22 cellular contexts compared by ENCODE assay signal in genomic region chr20:7967199-7967844, GRCh38. TPM values are rescaled to one million over a fixed set of nuclear protein-coding genes. Genes with fewer than 3 reads are reported as not detected.
DNase-seq lines count a peak whose midpoint lies in the region; ATAC-seq, FAIRE-seq and TF ChIP-seq lines count a peak whose summit lies in the region.
"Had no signal": no experiment of that assay in that cellular context is flagged by ENCODE, and none has a peak within 500 bp of the region (broad histone marks: within the 10 kb centered on the region; RNA-seq: fewer than 3 reads in every experiment).

No MANE protein-coding gene starts in this region.

- FAIRE-seq in keratinocyte (lab: Jason Lieb, UNC) = peak; percentile 26

- H3K79me2 ChIP-seq in keratinocyte (ENCODE audit: control insufficient read depth, insufficient read depth, low read length) = no peaks in the 10 kb centered on the region

- H4K20me1 ChIP-seq in keratinocyte (ENCODE audit: control insufficient read depth, extremely low read depth, insufficient read depth, low read length) = no peaks in the 10 kb centered on the region

- no peak overlapping the region for H3K4me3 ChIP-seq in brain microvascular endothelial cell (ENCODE audit: low read depth, low read length)
- H3K4me3 ChIP-seq in keratinocyte (ENCODE audit: control insufficient read depth in 2 of 3, extremely low read depth in 1 of 3, insufficient read depth in 2 of 3, low read depth in 1 of 3, low read length in 3 of 3) = no peak overlapping the region
- H3K4me3 ChIP-seq: left lung had no signal

- TF ChIP-seq CTCF in AG09319 (IDR thresholded peaks at IDR 0.05; ENCODE audit: low read depth, low read length) (no peak), brain microvascular endothelial cell (IDR thresholded peaks at IDR 0.05; ENCODE audit: low read depth, low read length, missing control alignments) (no peak), keratinocyte (optimal IDR thresholded peaks at IDR 0.05 in 1 of 3, IDR thresholded peaks at IDR 0.05 in 1 of 3, conservative IDR thresholded peaks at IDR 0.05 in 1 of 3; ENCODE audit: extremely low read depth in 1 of 3, insufficient read depth in 2 of 3, low read length in 3 of 3) (no peak)

- no peaks in the 10 kb centered on the region for H3K9me1 ChIP-seq in keratinocyte (ENCODE audit: control insufficient read depth, extremely low read depth, insufficient read depth, low read length)

- H3K27ac Mint-ChIP-seq in activated naive CD8-positive, alpha-beta T cell treated with anti-CD3 and anti-CD28 coated beads for 36 hours = no peak overlapping the region
- H3K27ac Mint-ChIP-seq: effector memory CD8-positive, alpha-beta T cell; nephron; stimulated activated naive CD8-positive, alpha-beta T cell treated with anti-CD3 and anti-CD28 coated beads, Interleukin-15, Interleukin-2, amounts not matched to agents 100 ng/mL and 50 ng/mL, for 24 hours had no signal

- H3K4me1 Mint-ChIP-seq in activated naive CD8-positive, alpha-beta T cell treated with anti-CD3 and anti-CD28 coated beads for 36 hours = no peaks in the 10 kb centered on the region
- H3K4me1 Mint-ChIP-seq: nephron had no signal

- DNase-seq in AG09319 (ENCODE audit: extremely low read depth, low read depth) = peak; percentile 5
- DNase-seq in HT1080 (ENCODE audit: low read depth) = peak; percentile 59
- peak; percentile 17 for DNase-seq in brain microvascular endothelial cell
- DNase-seq in keratinocyte (ENCODE audit: low read depth, low spot score) = no peak
- no peak for DNase-seq in stimulated activated CD8-positive, alpha-beta memory T cell treated with anti-CD3 and anti-CD28 coated beads, Interleukin-4, amount 100 ng/mL, for 48 hours
- DNase-seq in activated naive CD8-positive, alpha-beta T cell treated with anti-CD3 and anti-CD28 coated beads for 36 hours = no peak
- no peak for DNase-seq in GDM1 (lab: John Stamatoyannopoulos, UW)
- DNase-seq: activated CD4-positive, alpha-beta T cell treated with anti-CD3 and anti-CD28 coated beads for 48 hours; activated T-cell treated with anti-CD3 and anti-CD28 coated beads, Interleukin-2, amount 50 U/mL, for 48 hours; anterior cingulate cortex; effector memory CD8-positive, alpha-beta T cell; GOT3; head of caudate nucleus; left lung; NCI-H2171 treated with DMSO at 0.1 percent for 48 hours; T-helper 1 cell had no signal

- H3K9me3 ChIP-seq in keratinocyte (ENCODE audit: control insufficient read depth, low read depth, low read length) = no peaks in the 10 kb centered on the region
- H3K9me3 ChIP-seq: left lung had no signal

- ATAC-seq in HG02870 (IDR thresholded peaks at IDR 0.05; ENCODE audit: unreplicated experiment) = no peak
- ATAC-seq: effector memory CD8-positive, alpha-beta T cell; left lung had no signal

- H3K4me2 ChIP-seq in keratinocyte (ENCODE audit: control insufficient read depth, extremely low read depth, insufficient read depth, low read depth, low read length) = no peak overlapping the region

- no peak overlapping the region for H3K9ac ChIP-seq in keratinocyte (ENCODE audit: control insufficient read depth, extremely low read depth, insufficient read depth, low read length)

- dilution Hi-C loops in keratinocyte (cut with MboI; ENCODE audit: extremely low pct_ligation_motif_present, low sequenced_read_pairs) = no loop called here

- peaks cover 4% of the 10 kb centered on the region for H3K27me3 Mint-ChIP-seq in activated naive CD8-positive, alpha-beta T cell treated with anti-CD3 and anti-CD28 coated beads for 36 hours

- H3K27ac ChIP-seq in brain microvascular endothelial cell (no peak overlapping the region), keratinocyte (ENCODE audit: control insufficient read depth, insufficient read depth, low read length) (no peak overlapping the region)
- H3K27ac ChIP-seq: C4-2B, left lung had no signal

- no peaks in the 10 kb centered on the region for H3K9me3 Mint-ChIP-seq in activated naive CD8-positive, alpha-beta T cell treated with anti-CD3 and anti-CD28 coated beads for 36 hours
- H3K9me3 Mint-ChIP-seq: effector memory CD8-positive, alpha-beta T cell; stimulated activated naive CD8-positive, alpha-beta T cell treated with anti-CD3 and anti-CD28 coated beads, Interleukin-15, Interleukin-2, amounts not matched to agents 100 ng/mL and 50 ng/mL, for 24 hours had no signal

- no peaks in the 10 kb centered on the region for H3K36me3 Mint-ChIP-seq in activated naive CD8-positive, alpha-beta T cell treated with anti-CD3 and anti-CD28 coated beads for 36 hours

- in situ Hi-C loops in brain microvascular endothelial cell (cut with HindIII; ENCODE audit: low pct_ligation_motif_present, low sequenced_read_pairs) = no loop called here

- H3K27me3 ChIP-seq in brain microvascular endothelial cell (replicated peaks) (no peaks in the 10 kb centered on the region), keratinocyte (ENCODE audit: control insufficient read depth, extremely low read depth, insufficient read depth, low read length) (no peaks in the 10 kb centered on the region)
- H3K27me3 ChIP-seq: left lung had no signal

- H3K36me3 ChIP-seq in brain microvascular endothelial cell (replicated peaks) (no peaks in the 10 kb centered on the region), keratinocyte (ENCODE audit: control insufficient read depth in 2 of 2, extremely low read depth in 1 of 2, insufficient read depth in 2 of 2, low read length in 2 of 2) (no peaks in the 10 kb centered on the region)
- H3K36me3 ChIP-seq: left lung had no signal

- peak overlapping the region; percentile 8 for H2AFZ ChIP-seq in keratinocyte (ENCODE audit: control insufficient read depth, low read length)

- no peak overlapping the region for H3K4me3 Mint-ChIP-seq in activated naive CD8-positive, alpha-beta T cell treated with anti-CD3 and anti-CD28 coated beads for 36 hours
- H3K4me3 Mint-ChIP-seq: effector memory CD8-positive, alpha-beta T cell; nephron; stimulated activated naive CD8-positive, alpha-beta T cell treated with anti-CD3 and anti-CD28 coated beads, Interleukin-15, Interleukin-2, amounts not matched to agents 100 ng/mL and 50 ng/mL, for 24 hours had no signal

- H3K4me1 ChIP-seq in keratinocyte (ENCODE audit: control insufficient read depth, extremely low read depth, insufficient read depth, low read length) = peaks cover 4% of the 10 kb centered on the region
- H3K4me1 ChIP-seq: left lung had no signal

RNA-seq across cellular contexts. Expression of gene HAO1, which starts 27.1 kb away (rescaled TPM):
- 0.39 TPM in 1 of 2 replicates, not detected in the other for total RNA-seq in HT1080 (2014; rRNA removed; shearing (Covaris generic))
- not detected in 2 replicates for polyA plus RNA-seq in HT1080 (2015; cell fraction: cytosol; rRNA removed)
- polyA plus RNA-seq in HT1080 (2015; cell fraction: nucleus; rRNA removed) = not detected in 2 replicates
- polyA plus RNA-seq in keratinocyte = not detected in 3 replicates
- not detected for polyA plus RNA-seq in keratinocyte (2011; ENCODE audit: low read depth)
- not detected in 2 replicates for polyA plus RNA-seq in keratinocyte (2011; cell fraction: cytosol; rRNA removed)
- not detected in 2 replicates for polyA plus RNA-seq in keratinocyte (2011; cell fraction: nucleus; rRNA removed)
- not detected in 2 replicates for polyA plus RNA-seq in keratinocyte (2012; ENCODE audit: low replicate concordance)
- not detected in 3 replicates for polyA minus RNA-seq in keratinocyte
- polyA minus RNA-seq in keratinocyte (2011; cell fraction: cytosol; rRNA and poly(A)+ RNA removed) = not detected
- not detected in 2 replicates for polyA minus RNA-seq in keratinocyte (2011; cell fraction: nucleus; rRNA and poly(A)+ RNA removed)
- not detected for total RNA-seq in activated naive CD8-positive, alpha-beta T cell treated with anti-CD3 and anti-CD28 coated beads for 36 hours
- total RNA-seq: G401, left lung, skeletal muscle tissue had no signal

RNA-seq across cellular contexts. Expression of gene TMX4, which starts 52.2 kb away (rescaled TPM):
- total RNA-seq in HT1080 (2014; rRNA removed; shearing (Covaris generic)) = 12.4 and 13.8 TPM in 2 replicates
- polyA plus RNA-seq in HT1080 (2015; cell fraction: cytosol; rRNA removed) = 20.3 and 24.3 TPM in 2 replicates
- 9.2 and 9.7 TPM in 2 replicates for polyA plus RNA-seq in HT1080 (2015; cell fraction: nucleus; rRNA removed)
- polyA plus RNA-seq in keratinocyte = 4.7 to 6.8 TPM (median 5.9 TPM) in 3 replicates
- polyA plus RNA-seq in keratinocyte (2011; ENCODE audit: low read depth) = 12.9 TPM
- polyA plus RNA-seq in keratinocyte (2011; cell fraction: cytosol; rRNA removed) = 3.5 and 5.4 TPM in 2 replicates
- polyA plus RNA-seq in keratinocyte (2011; cell fraction: nucleus; rRNA removed) = 4.4 TPM in 2 replicates
- polyA plus RNA-seq in keratinocyte (2012; ENCODE audit: low replicate concordance) = 4.7 and 7.9 TPM in 2 replicates
- polyA minus RNA-seq in keratinocyte = 3.2 to 8.7 TPM (median 6.8 TPM) in 3 replicates
- polyA minus RNA-seq in keratinocyte (2011; cell fraction: cytosol; rRNA and poly(A)+ RNA removed) = 7.9 TPM
- polyA minus RNA-seq in keratinocyte (2011; cell fraction: nucleus; rRNA and poly(A)+ RNA removed) = 4.7 and 8.1 TPM in 2 replicates
- total RNA-seq in activated naive CD8-positive, alpha-beta T cell treated with anti-CD3 and anti-CD28 coated beads for 36 hours = 10 to 100 TPM; 23.6 to 26.2 TPM

Comparison
In these comparisons a context has a peak if more than half of its experiments do, and no peak if none do; other contexts are left out.
1. DNase-seq: peak in AG09319 (single experiment), HT1080 (single experiment) and brain microvascular endothelial cell (single experiment); none in keratinocyte (single experiment), stimulated activated CD8-positive, alpha-beta memory T cell treated with anti-CD3 and anti-CD28 coated beads, Interleukin-4, amount 100 ng/mL, for 48 hours (single experiment), activated naive CD8-positive, alpha-beta T cell treated with anti-CD3 and anti-CD28 coated beads for 36 hours (single experiment) and GDM1 (single experiment).